In the genomic region with DNA sequence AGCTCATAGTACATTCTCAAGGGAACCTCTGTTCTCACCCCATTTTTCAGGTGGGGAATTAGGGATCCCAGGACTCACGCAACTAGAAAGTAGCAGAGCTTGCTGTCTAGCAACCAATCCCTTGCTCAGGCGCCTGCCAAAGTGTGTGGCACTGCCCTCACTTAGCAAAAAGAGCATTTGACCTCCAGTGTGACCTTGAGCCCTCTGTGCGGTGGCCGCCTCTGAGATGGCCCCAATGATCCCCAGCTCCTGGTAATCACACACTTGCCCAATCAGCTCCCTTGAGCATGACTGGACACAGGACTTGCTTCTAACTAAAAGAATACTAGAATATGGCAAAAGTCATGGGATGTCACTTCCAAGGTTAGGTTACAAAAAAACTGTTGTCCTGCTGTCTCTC, we compare ENCODE assay signal across 2 cellular contexts.
A peak's percentile ranks its signal among the peaks of the same experiment; 100 is the strongest.
TF ChIP-seq lines count a peak whose summit lies in the region.

No MANE protein-coding gene starts in this region.

TF ChIP-seq in IMR-90, 13 proteins besides CTCF, POLR2A, EP300 and RAD21:
- TF ChIP-seq SMC3 (IDR thresholded peaks at IDR 0.05; ENCODE audit: low read depth, low read length): no peak
- no peak for TF ChIP-seq RCOR1 (IDR thresholded peaks at IDR 0.05; ENCODE audit: insufficient replicate concordance, low read length)
- no peak for TF ChIP-seq MAZ (IDR thresholded peaks at IDR 0.05; ENCODE audit: borderline replicate concordance, low read depth, low read length)
- no peak for TF ChIP-seq MAFK (IDR thresholded peaks at IDR 0.05; ENCODE audit: low read depth, low read length)
- TF ChIP-seq NFE2L2 (IDR thresholded peaks at IDR 0.05; ENCODE audit: low read depth, low read length): no peak
- no peak for TF ChIP-seq CHD1 (IDR thresholded peaks at IDR 0.05; ENCODE audit: low read depth, low read length)
- TF ChIP-seq FOS (IDR thresholded peaks at IDR 0.05; ENCODE audit: low read depth, low read length): no peak
- no peak for TF ChIP-seq CEBPB (IDR thresholded peaks at IDR 0.05; ENCODE audit: low read depth, low read length)
- TF ChIP-seq, protein P1, sequence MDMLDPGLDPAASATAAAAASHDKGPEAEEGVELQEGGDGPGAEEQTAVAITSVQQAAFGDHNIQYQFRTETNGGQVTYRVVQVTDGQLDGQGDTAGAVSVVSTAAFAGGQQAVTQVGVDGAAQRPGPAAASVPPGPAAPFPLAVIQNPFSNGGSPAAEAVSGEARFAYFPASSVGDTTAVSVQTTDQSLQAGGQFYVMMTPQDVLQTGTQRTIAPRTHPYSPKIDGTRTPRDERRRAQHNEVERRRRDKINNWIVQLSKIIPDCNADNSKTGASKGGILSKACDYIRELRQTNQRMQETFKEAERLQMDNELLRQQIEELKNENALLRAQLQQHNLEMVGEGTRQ (IDR thresholded peaks at IDR 0.05; ENCODE audit: low read depth, low read length): no peak
- TF ChIP-seq, protein P2, sequence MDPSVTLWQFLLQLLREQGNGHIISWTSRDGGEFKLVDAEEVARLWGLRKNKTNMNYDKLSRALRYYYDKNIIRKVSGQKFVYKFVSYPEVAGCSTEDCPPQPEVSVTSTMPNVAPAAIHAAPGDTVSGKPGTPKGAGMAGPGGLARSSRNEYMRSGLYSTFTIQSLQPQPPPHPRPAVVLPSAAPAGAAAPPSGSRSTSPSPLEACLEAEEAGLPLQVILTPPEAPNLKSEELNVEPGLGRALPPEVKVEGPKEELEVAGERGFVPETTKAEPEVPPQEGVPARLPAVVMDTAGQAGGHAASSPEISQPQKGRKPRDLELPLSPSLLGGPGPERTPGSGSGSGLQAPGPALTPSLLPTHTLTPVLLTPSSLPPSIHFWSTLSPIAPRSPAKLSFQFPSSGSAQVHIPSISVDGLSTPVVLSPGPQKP (IDR thresholded peaks at IDR 0.05; ENCODE audit: borderline replicate concordance, low read depth, low read length): no peak
- TF ChIP-seq MXI1 (IDR thresholded peaks at IDR 0.05; ENCODE audit: borderline replicate concordance, low read depth, low read length): no peak
- no peak for TF ChIP-seq RFX5 (IDR thresholded peaks at IDR 0.05; ENCODE audit: low read depth, low read length)
- no peak for TF ChIP-seq BHLHE40 (IDR thresholded peaks at IDR 0.05; ENCODE audit: low read depth, low read length)

TF ChIP-seq in WTC11, 78 proteins besides CTCF, POLR2A, EP300 and RAD21:
- TF ChIP-seq SMAD4 (CRISPR knock-in tag; IDR thresholded peaks at IDR 0.05) (no peak), ESRRA (CRISPR knock-in tag; IDR thresholded peaks at IDR 0.05; ENCODE audit: borderline replicate concordance) (0 out of 2 replicates have a peak, but pooled peaks have one; percentile 35)
